8 cellular contexts compared by ENCODE assay signal in genomic region chr1:161153682-161154337, GRCh38. TPM values are rescaled to one million over a fixed set of nuclear protein-coding genes. Genes with fewer than 3 reads are reported as not detected.
DNase-seq lines count a peak whose midpoint lies in the region; ATAC-seq, FAIRE-seq and TF ChIP-seq lines count a peak whose summit lies in the region.

UFC1 (plus strand) TSS chr1:161153978; CDS start chr1:161153998, 20 bp downstream.

- TF ChIP-seq RAD21 in liver (IDR thresholded peaks at IDR 0.05): peak in 1 of 2 donors; percentile 15

- WGBS in liver: under 1% methylated on average over 33 of the region's 33 CpGs

- peak within 1 kb of the TSS; percentile 99 to 100 for H3K9ac ChIP-seq in liver (ENCODE audit: low read depth in 1 of 2, low read length in 2 of 2)

- no peaks in the 10 kb centered on the region for H3K27me3 ChIP-seq in liver (ENCODE audit: control insufficient read depth in 4 of 4, insufficient read depth in 4 of 4, low read length in 3 of 4)

- peak; percentile 95 for DNase-seq in Ammon's horn (ENCODE audit: low spot score)
- peak; percentile 78 for DNase-seq in GM19239 (ENCODE audit: insufficient read length, low spot score)
- peak; percentile 87 for DNase-seq in NCI-H748 treated with DMSO at 0.1 percent for 48 hours (lab: John Stamatoyannopoulos, UW)
- peak; percentile 78 for DNase-seq in activated CD4-positive, alpha-beta T cell treated with anti-CD3 and anti-CD28 coated beads, Interleukin-2, amount 50 U/mL, for 1 hour
- DNase-seq in dermis blood vessel endothelial cell: peak; percentile 94
- DNase-seq in stimulated activated CD4-positive, alpha-beta T cell treated with anti-CD3 and anti-CD28 coated beads, Interleukin-4, amount 100 ng/mL, for 1 hour: peak; percentile 75

- peak; percentile 93 for FAIRE-seq in GM19239 (lab: Jason Lieb, UNC)

- no peak for TF ChIP-seq CTCF in liver (IDR thresholded peaks at IDR 0.05; ENCODE audit: low read depth, low read length, missing input control)

- peaks cover 1 to 15% (median 6%) of the 10 kb centered on the region in 4 donors for H3K4me1 ChIP-seq in liver (ENCODE audit: control insufficient read depth in 4 of 4, insufficient read depth in 4 of 4, low read length in 3 of 4)

- H3K4me3 ChIP-seq in liver (ENCODE audit: low read depth in 1 of 3, low read length in 3 of 3): peak within 1 kb of the TSS; percentile 57 to 99 (median 99)

- no peaks in the 10 kb centered on the region for H3K9me3 ChIP-seq in liver (ENCODE audit: control insufficient read depth in 4 of 4, low read length in 3 of 4)

- peak; percentile 82 for ATAC-seq in HG03521 (IDR thresholded peaks at IDR 0.05; ENCODE audit: unreplicated experiment)

- peaks cover 0 to 6% (median 2%) of the 10 kb centered on the region in 4 donors for H3K36me3 ChIP-seq in liver (ENCODE audit: control insufficient read depth in 4 of 4, insufficient read depth in 3 of 4, low read depth in 1 of 4, low read length in 3 of 4)

- peak within 1 kb of the TSS; percentile 98 to 100 for H3K27ac ChIP-seq in liver (ENCODE audit: low read depth in 1 of 2, low read length in 2 of 2)

TF ChIP-seq in liver, 16 proteins besides CTCF, POLR2A, EP300 and RAD21:
- peak in 1 of 2 donors; percentile 40 for TF ChIP-seq JUND (IDR thresholded peaks at IDR 0.05)
- TF ChIP-seq, protein P1, sequence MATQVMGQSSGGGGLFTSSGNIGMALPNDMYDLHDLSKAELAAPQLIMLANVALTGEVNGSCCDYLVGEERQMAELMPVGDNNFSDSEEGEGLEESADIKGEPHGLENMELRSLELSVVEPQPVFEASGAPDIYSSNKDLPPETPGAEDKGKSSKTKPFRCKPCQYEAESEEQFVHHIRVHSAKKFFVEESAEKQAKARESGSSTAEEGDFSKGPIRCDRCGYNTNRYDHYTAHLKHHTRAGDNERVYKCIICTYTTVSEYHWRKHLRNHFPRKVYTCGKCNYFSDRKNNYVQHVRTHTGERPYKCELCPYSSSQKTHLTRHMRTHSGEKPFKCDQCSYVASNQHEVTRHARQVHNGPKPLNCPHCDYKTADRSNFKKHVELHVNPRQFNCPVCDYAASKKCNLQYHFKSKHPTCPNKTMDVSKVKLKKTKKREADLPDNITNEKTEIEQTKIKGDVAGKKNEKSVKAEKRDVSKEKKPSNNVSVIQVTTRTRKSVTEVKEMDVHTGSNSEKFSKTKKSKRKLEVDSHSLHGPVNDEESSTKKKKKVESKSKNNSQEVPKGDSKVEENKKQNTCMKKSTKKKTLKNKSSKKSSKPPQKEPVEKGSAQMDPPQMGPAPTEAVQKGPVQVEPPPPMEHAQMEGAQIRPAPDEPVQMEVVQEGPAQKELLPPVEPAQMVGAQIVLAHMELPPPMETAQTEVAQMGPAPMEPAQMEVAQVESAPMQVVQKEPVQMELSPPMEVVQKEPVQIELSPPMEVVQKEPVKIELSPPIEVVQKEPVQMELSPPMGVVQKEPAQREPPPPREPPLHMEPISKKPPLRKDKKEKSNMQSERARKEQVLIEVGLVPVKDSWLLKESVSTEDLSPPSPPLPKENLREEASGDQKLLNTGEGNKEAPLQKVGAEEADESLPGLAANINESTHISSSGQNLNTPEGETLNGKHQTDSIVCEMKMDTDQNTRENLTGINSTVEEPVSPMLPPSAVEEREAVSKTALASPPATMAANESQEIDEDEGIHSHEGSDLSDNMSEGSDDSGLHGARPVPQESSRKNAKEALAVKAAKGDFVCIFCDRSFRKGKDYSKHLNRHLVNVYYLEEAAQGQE (IDR thresholded peaks at IDR 0.05): no peak
- peak; percentile 44 for TF ChIP-seq ATF3 (IDR thresholded peaks at IDR 0.05)
- TF ChIP-seq SP1 (IDR thresholded peaks at IDR 0.05): no peak
- TF ChIP-seq MAX (IDR thresholded peaks at IDR 0.05): peak; percentile 77
- TF ChIP-seq YY1 (IDR thresholded peaks at IDR 0.05): peak; percentile 100
- peak in 1 of 2 donors; percentile 30 for TF ChIP-seq HNF4A (conservative IDR thresholded peaks at IDR 0.05)
- TF ChIP-seq HNF4G (IDR thresholded peaks at IDR 0.05): no peak
- TF ChIP-seq FOXA2 (IDR thresholded peaks at IDR 0.05): no peak
- TF ChIP-seq FOXA1 (IDR thresholded peaks at IDR 0.05): no peak
- TF ChIP-seq TAF1 (conservative IDR thresholded peaks at IDR 0.05): peak; percentile 67
- TF ChIP-seq GABPA (IDR thresholded peaks at IDR 0.05 in 1 of 2, conservative IDR thresholded peaks at IDR 0.05 in 1 of 2): peak; percentile 96 to 97
- TF ChIP-seq NR2F2 (IDR thresholded peaks at IDR 0.05): no peak
- TF ChIP-seq EGR1 (IDR thresholded peaks at IDR 0.05; ENCODE audit: low read depth in 2 of 2): no peak
- TF ChIP-seq, protein P2, sequence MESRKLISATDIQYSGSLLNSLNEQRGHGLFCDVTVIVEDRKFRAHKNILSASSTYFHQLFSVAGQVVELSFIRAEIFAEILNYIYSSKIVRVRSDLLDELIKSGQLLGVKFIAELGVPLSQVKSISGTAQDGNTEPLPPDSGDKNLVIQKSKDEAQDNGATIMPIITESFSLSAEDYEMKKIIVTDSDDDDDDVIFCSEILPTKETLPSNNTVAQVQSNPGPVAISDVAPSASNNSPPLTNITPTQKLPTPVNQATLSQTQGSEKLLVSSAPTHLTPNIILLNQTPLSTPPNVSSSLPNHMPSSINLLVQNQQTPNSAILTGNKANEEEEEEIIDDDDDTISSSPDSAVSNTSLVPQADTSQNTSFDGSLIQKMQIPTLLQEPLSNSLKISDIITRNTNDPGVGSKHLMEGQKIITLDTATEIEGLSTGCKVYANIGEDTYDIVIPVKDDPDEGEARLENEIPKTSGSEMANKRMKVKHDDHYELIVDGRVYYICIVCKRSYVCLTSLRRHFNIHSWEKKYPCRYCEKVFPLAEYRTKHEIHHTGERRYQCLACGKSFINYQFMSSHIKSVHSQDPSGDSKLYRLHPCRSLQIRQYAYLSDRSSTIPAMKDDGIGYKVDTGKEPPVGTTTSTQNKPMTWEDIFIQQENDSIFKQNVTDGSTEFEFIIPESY (IDR thresholded peaks at IDR 0.05): peak; percentile 64
- TF ChIP-seq RXRA (IDR thresholded peaks at IDR 0.05): peak in 1 of 2 donors; percentile 43

RNA-seq across cellular contexts. Expression of gene UFC1, which starts in this region (rescaled TPM):
- total RNA-seq in dermis blood vessel endothelial cell: 119 and 134 TPM in 2 replicates
- 10 to 100 TPM; 34.2 to 44.1 TPM for total RNA-seq in liver
- 10 to 100 TPM; 42.5 to 47.5 TPM for polyA plus RNA-seq in liver

Comparison
In these comparisons a context has a peak if more than half of its experiments do, and no peak if none do; other contexts are left out.
1. Peak in every context shown above with its lines: DNase-seq, ATAC-seq, H3K4me3 ChIP-seq and H3K27ac ChIP-seq.